11 cellular contexts compared by ENCODE assay signal in the genomic region with DNA sequence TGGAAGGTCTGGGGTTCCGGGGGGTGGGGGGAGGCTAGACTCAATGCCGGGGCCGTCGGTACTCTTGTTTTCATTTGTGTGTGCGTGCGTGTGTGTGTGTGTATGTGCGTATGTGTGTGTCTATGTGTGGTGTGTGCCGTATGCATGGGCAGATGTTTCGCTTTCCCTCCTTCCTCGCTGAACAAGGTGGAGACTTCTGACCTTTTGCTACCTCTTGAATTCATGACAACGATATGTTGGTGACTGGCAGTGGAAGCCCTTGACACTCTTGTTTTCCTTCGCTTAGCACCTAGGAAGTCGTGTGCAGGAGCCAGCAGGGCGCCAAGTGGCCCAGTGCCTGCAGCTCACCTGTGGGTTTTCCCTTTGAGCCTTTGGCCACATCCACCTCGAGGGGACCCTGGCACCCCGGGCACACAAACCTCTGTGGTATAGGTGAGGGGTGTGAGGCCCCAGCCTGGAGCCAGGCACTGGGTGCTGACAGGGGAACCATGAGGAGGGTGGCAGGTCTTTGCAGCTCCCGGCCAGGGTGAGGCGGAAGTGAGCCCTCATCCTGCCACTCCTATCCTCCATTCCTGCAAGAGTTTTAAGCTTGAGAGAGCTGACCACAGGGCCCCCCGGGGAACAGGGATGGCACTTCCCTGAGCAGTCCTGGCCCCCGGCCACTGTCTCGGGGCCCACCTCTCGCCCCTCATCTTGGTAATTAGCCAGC. TPM values are rescaled to one million over a fixed set of nuclear protein-coding genes. Genes with fewer than 3 reads are reported as not detected.
DNase-seq lines count a peak whose midpoint lies in the region; ATAC-seq, FAIRE-seq and TF ChIP-seq lines count a peak whose summit lies in the region.
"Had no signal": no experiment of that assay in that cellular context is flagged by ENCODE, and none has a peak within 500 bp of the region (broad histone marks: within the 10 kb centered on the region; RNA-seq: fewer than 3 reads in every experiment).

No MANE protein-coding gene starts in this region.

- peaks cover 21% of the 10 kb centered on the region for H3K4me1 Mint-ChIP-seq in WTC11
- H3K4me1 Mint-ChIP-seq in type B pancreatic cell (ENCODE audit: unreplicated experiment) = peaks cover 3% of the 10 kb centered on the region
- no peaks in the 10 kb centered on the region for H3K4me1 Mint-ChIP-seq in activated T-helper 17 cell treated with anti-CD3 and anti-CD28 coated beads, Interleukin-2, amount 50 U/mL, for 72 hours

- no peaks in the 10 kb centered on the region for H3K9me3 Mint-ChIP-seq in activated naive CD4-positive, alpha-beta T cell treated with anti-CD3 and anti-CD28 coated beads, Interleukin-2, amount 50 U/mL, for 72 hours
- no peaks in the 10 kb centered on the region for H3K9me3 Mint-ChIP-seq in WTC11
- no peaks in the 10 kb centered on the region for H3K9me3 Mint-ChIP-seq in type B pancreatic cell
- no peaks in the 10 kb centered on the region for H3K9me3 Mint-ChIP-seq in activated T-helper 17 cell treated with anti-CD3 and anti-CD28 coated beads, Interleukin-2, amount 50 U/mL, for 72 hours
- H3K9me3 Mint-ChIP-seq: activated T-helper 2 cell treated with anti-CD3 and anti-CD28 coated beads, Interferon-gamma antibody, Interleukin-2, Interleukin-4, amounts not matched to agents 10 μg/mL and 5 μg/mL and 100 μg/mL, durations not matched to agents 14 hours and 24 hours and 36 hours had no signal

- H3K4me3 Mint-ChIP-seq in WTC11 (no peak overlapping the region), type B pancreatic cell (no peak overlapping the region)
- no peak overlapping the region for H3K4me3 Mint-ChIP-seq in activated T-helper 17 cell treated with anti-CD3 and anti-CD28 coated beads, Interleukin-2, amount 50 U/mL, for 72 hours

- peak; percentile 2 to 47 for DNase-seq in activated naive CD4-positive, alpha-beta T cell treated with anti-CD3 and anti-CD28 coated beads, Interleukin-2, amount 50 U/mL, for 72 hours (ENCODE audit: low spot score in 2 of 2)
- DNase-seq in activated naive CD4-positive, alpha-beta T cell (lab: John Stamatoyannopoulos, UW) = no peak
- DNase-seq in WTC11 (ENCODE audit: low spot score) = peak; percentile 57
- DNase-seq in kidney = peak; percentile 61
- peak; percentile 70 for DNase-seq in type B pancreatic cell (ENCODE audit: extremely low spot score, unreplicated experiment)
- DNase-seq in SHP77 (lab: John Stamatoyannopoulos, UW) = no peak
- DNase-seq in omental fat pad (ENCODE audit: low spot score) = no peak
- DNase-seq: AML-193; stimulated activated naive CD4-positive, alpha-beta T cell had no signal

- intact Hi-C loops in kidney (cut with DNase I) = no loop called here

- H3K36me3 Mint-ChIP-seq in activated naive CD4-positive, alpha-beta T cell treated with anti-CD3 and anti-CD28 coated beads, Interleukin-2, amount 50 U/mL, for 72 hours = no peaks in the 10 kb centered on the region
- H3K36me3 Mint-ChIP-seq in WTC11 (peaks cover 11% of the 10 kb centered on the region; the same call in 1 of the 2 replicates), type B pancreatic cell (no peaks in the 10 kb centered on the region)
- H3K36me3 Mint-ChIP-seq in activated T-helper 17 cell treated with anti-CD3 and anti-CD28 coated beads, Interleukin-2, amount 50 U/mL, for 72 hours (ENCODE audit: low read depth) = no peaks in the 10 kb centered on the region

- H3K4me1 ChIP-seq in kidney (ENCODE audit: control insufficient read depth in 1 of 2, insufficient read depth in 1 of 2, low read depth in 1 of 2, low read length in 2 of 2) = peaks cover 0 to 3% of the 10 kb centered on the region in 2 donors

- H3K27ac Mint-ChIP-seq in activated naive CD4-positive, alpha-beta T cell treated with anti-CD3 and anti-CD28 coated beads, Interleukin-2, amount 50 U/mL, for 72 hours = peak overlapping the region in 1 of 2 donors; percentile 84
- H3K27ac Mint-ChIP-seq in WTC11 (peak overlapping the region; percentile 48; the same call in 1 of the 2 replicates), type B pancreatic cell (no peak overlapping the region)
- no peak overlapping the region for H3K27ac Mint-ChIP-seq in activated T-helper 17 cell treated with anti-CD3 and anti-CD28 coated beads, Interleukin-2, amount 50 U/mL, for 72 hours
- H3K27ac Mint-ChIP-seq: activated T-helper 2 cell treated with anti-CD3 and anti-CD28 coated beads, Interferon-gamma antibody, Interleukin-2, Interleukin-4, amounts not matched to agents 10 μg/mL and 5 μg/mL and 100 μg/mL, durations not matched to agents 14 hours and 24 hours and 36 hours had no signal

- ATAC-seq in activated naive CD4-positive, alpha-beta T cell treated with anti-CD3 and anti-CD28 coated beads, Interleukin-2, amount 50 U/mL, for 72 hours = no peak
- ATAC-seq in WTC11 (peak; percentile 67), omental fat pad (ENCODE audit: low FRiP score) (no peak)
- no peak for ATAC-seq in activated T-helper 17 cell treated with anti-CD3 and anti-CD28 coated beads, Interleukin-2, amount 50 U/mL, for 72 hours (replicated peaks)

- no peak for FAIRE-seq in kidney (lab: Jason Lieb, UNC)

- CTCF ChIA-PET in WTC11 (lab: Charles Lee) = interaction anchor here (0.7 to 2.0 kb wide), 7 partner anchors 9 to 344 kb away, joined by 3 to 15 read pairs (median 5); no protein-coding TSS in a partner anchor

- no peaks in the 10 kb centered on the region for H3K9me3 ChIP-seq in kidney (ENCODE audit: control insufficient read depth in 1 of 2, low read length in 2 of 2)

- TF ChIP-seq CTCF in WTC11 (IDR thresholded peaks at IDR 0.05) = no peak
- no peak for TF ChIP-seq CTCF in kidney (IDR thresholded peaks at IDR 0.05; ENCODE audit: borderline replicate concordance, extremely low read depth, insufficient read depth)
- TF ChIP-seq CTCF in type B pancreatic cell (conservative IDR thresholded peaks at IDR 0.05) = peak; percentile 33
- TF ChIP-seq CTCF in omental fat pad (IDR thresholded peaks at IDR 0.05) = no peak

- POLR2A ChIA-PET in WTC11 (lab: Charles Lee) = no interaction called here

- H3K9ac ChIP-seq in kidney (ENCODE audit: low read length in 2 of 2) = no peak overlapping the region

- no peak overlapping the region for H3K4me3 ChIP-seq in kidney (ENCODE audit: low read length in 2 of 2)

- no peak overlapping the region for H3K27ac ChIP-seq in kidney (ENCODE audit: low read depth in 2 of 2, low read length in 2 of 2)

- peaks cover 5 to 9% of the 10 kb centered on the region in 2 donors for H3K36me3 ChIP-seq in kidney (ENCODE audit: control insufficient read depth in 1 of 2, insufficient read depth in 2 of 2, low read length in 2 of 2)

- H3K27me3 Mint-ChIP-seq in WTC11 (ENCODE audit: low read depth) (no peaks in the 10 kb centered on the region), type B pancreatic cell (no peaks in the 10 kb centered on the region)
- H3K27me3 Mint-ChIP-seq in activated T-helper 17 cell treated with anti-CD3 and anti-CD28 coated beads, Interleukin-2, amount 50 U/mL, for 72 hours = no peaks in the 10 kb centered on the region

TF ChIP-seq in WTC11, 78 proteins besides CTCF, POLR2A, EP300 and RAD21 (continues in another document):
- TF ChIP-seq ELF4 (CRISPR knock-in tag; IDR thresholded peaks at IDR 0.05; ENCODE audit: low read depth) = no peak
- TF ChIP-seq ARID4B (CRISPR knock-in tag; IDR thresholded peaks at IDR 0.05; ENCODE audit: borderline replicate concordance) = no peak
- no peak for TF ChIP-seq CBFB (CRISPR knock-in tag; IDR thresholded peaks at IDR 0.05; ENCODE audit: low read depth)

RNA-seq across cellular contexts. Expression of gene TMEM191C, which starts 19.3 kb away (rescaled TPM):
- 1 to 10 TPM in 1 of 2 donors, under 1 TPM in 1; 0.93 to 3.2 TPM for total RNA-seq in activated naive CD4-positive, alpha-beta T cell treated with anti-CD3 and anti-CD28 coated beads, Interleukin-2, amount 50 U/mL, for 72 hours
- total RNA-seq in WTC11 (2021) = 4.8 to 6.4 TPM (median 5.2 TPM) in 3 replicates
- total RNA-seq in kidney = 1.4 TPM
- polyA plus RNA-seq in kidney (ENCODE audit: insufficient read depth, low read depth, low replicate concordance) = 2.1 TPM
- 6.8 and 20.2 TPM in 2 replicates for total RNA-seq in type B pancreatic cell (ENCODE audit: low replicate concordance)
- 1 to 10 TPM in 2 of 4 donors, under 1 TPM in 2; 0.31 to 3.8 (median 0.87) TPM for total RNA-seq in omental fat pad
- 1 to 10 TPM in 1 of 2 donors, under 1 TPM in 1; 0.82 to 5.2 TPM for total RNA-seq in activated T-helper 17 cell treated with anti-CD3 and anti-CD28 coated beads, Interleukin-2, amount 50 U/mL, for 72 hours

RNA-seq across cellular contexts. Expression of gene HIC2, which starts 30.7 kb away (rescaled TPM):
- 1 to 10 TPM; 6.0 to 6.8 TPM for total RNA-seq in activated naive CD4-positive, alpha-beta T cell treated with anti-CD3 and anti-CD28 coated beads, Interleukin-2, amount 50 U/mL, for 72 hours
- 30.4 to 33.3 TPM (median 31.2 TPM) in 3 replicates for total RNA-seq in WTC11 (2021)
- total RNA-seq in kidney = 4.2 TPM
- polyA plus RNA-seq in kidney (ENCODE audit: insufficient read depth, low read depth, low replicate concordance) = 1.4 TPM
- total RNA-seq in type B pancreatic cell (ENCODE audit: low replicate concordance) = 36.1 and 65.5 TPM in 2 replicates
- total RNA-seq in omental fat pad = 1 to 10 TPM; 4.4 to 9.2 (median 5.6) TPM
- total RNA-seq in activated T-helper 17 cell treated with anti-CD3 and anti-CD28 coated beads, Interleukin-2, amount 50 U/mL, for 72 hours = 1 to 10 TPM; 4.8 to 6.2 TPM

Comparison
In these comparisons a context has a peak if more than half of its experiments do, and no peak if none do; other contexts are left out.
1. DNase-seq: peak in activated naive CD4-positive, alpha-beta T cell treated with anti-CD3 and anti-CD28 coated beads, Interleukin-2, amount 50 U/mL, for 72 hours (2 of 2), WTC11 (single experiment), kidney (single experiment) and type B pancreatic cell (single experiment); none in activated naive CD4-positive, alpha-beta T cell (0 of 4), SHP77 (0 of 2) and omental fat pad (single experiment).